Comparison of ENCODE assay signal across 1 cellular context in genomic region chr9:101417977-101418376, GRCh38.
TF ChIP-seq lines count a peak whose summit lies in the region.

No MANE protein-coding gene starts in this region.

TF ChIP-seq in HepG2, 621 proteins besides CTCF, POLR2A, EP300 and RAD21:
- TF ChIP-seq, protein P1, sequence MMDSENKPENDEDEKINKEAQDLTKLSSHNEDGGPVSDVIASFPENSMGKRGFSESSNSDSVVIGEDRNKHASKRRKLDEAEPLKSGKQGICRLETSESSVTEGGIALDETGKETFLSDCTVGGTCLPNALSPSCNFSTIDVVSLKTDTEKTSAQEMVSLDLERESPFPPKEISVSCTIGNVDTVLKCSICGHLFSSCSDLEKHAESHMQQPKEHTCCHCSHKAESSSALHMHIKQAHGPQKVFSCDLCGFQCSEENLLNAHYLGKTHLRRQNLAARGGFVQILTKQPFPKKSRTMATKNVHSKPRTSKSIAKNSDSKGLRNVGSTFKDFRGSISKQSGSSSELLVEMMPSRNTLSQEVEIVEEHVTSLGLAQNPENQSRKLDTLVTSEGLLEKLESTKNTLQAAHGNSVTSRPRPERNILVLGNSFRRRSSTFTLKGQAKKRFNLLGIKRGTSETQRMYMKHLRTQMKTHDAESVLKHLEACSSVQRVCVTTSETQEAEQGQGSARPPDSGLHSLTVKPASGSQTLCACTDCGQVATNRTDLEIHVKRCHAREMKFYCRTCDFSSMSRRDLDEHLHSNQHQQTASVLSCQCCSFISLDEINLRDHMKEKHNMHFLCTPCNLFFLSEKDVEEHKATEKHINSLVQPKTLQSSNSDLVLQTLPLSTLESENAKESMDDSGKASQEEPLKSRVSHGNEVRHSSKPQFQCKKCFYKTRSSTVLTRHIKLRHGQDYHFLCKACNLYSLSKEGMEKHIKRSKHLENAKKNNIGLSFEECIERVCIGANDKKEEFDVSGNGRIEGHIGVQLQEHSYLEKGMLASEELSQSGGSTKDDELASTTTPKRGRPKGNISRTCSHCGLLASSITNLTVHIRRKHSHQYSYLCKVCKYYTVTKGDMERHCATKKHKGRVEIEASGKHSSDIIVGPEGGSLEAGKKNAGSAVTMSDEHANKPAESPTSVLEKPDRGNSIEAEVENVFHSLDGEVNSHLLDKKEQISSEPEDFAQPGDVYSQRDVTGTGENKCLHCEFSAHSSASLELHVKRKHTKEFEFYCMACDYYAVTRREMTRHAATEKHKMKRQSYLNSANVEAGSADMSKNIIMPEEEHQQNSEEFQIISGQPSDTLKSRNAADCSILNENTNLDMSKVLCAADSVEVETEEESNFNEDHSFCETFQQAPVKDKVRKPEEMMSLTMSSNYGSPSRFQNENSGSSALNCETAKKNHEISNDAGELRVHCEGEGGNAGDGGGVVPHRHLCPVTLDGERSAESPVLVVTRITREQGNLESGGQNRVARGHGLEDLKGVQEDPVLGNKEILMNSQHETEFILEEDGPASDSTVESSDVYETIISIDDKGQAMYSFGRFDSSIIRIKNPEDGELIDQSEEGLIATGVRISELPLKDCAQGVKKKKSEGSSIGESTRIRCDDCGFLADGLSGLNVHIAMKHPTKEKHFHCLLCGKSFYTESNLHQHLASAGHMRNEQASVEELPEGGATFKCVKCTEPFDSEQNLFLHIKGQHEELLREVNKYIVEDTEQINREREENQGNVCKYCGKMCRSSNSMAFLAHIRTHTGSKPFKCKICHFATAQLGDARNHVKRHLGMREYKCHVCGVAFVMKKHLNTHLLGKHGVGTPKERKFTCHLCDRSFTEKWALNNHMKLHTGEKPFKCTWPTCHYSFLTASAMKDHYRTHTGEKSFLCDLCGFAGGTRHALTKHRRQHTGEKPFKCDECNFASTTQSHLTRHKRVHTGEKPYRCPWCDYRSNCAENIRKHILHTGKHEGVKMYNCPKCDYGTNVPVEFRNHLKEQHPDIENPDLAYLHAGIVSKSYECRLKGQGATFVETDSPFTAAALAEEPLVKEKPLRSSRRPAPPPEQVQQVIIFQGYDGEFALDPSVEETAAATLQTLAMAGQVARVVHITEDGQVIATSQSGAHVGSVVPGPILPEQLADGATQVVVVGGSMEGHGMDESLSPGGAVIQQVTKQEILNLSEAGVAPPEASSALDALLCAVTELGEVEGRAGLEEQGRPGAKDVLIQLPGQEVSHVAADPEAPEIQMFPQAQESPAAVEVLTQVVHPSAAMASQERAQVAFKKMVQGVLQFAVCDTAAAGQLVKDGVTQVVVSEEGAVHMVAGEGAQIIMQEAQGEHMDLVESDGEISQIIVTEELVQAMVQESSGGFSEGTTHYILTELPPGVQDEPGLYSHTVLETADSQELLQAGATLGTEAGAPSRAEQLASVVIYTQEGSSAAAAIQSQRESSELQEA (CRISPR knock-in tag; IDR thresholded peaks at IDR 0.05; ENCODE audit: not compliant biosample characterization): no peak
- TF ChIP-seq ZNF510 (CRISPR knock-in tag; IDR thresholded peaks at IDR 0.05; ENCODE audit: low read depth): no peak
- no peak for TF ChIP-seq NR2F6 (IDR thresholded peaks at IDR 0.05)
- TF ChIP-seq NR2F6 (CRISPR knock-in tag; IDR thresholded peaks at IDR 0.05): no peak
- 0 out of 2 replicates have a peak, but pooled peaks have one; percentile 18 for TF ChIP-seq GATAD2A (CRISPR knock-in tag; IDR thresholded peaks at IDR 0.05)
- TF ChIP-seq ZHX2 (IDR thresholded peaks at IDR 0.05; ENCODE audit: low read depth): no peak
- no peak for TF ChIP-seq ZHX2 (CRISPR knock-in tag; IDR thresholded peaks at IDR 0.05; ENCODE audit: borderline replicate concordance)
- TF ChIP-seq, protein P2, sequence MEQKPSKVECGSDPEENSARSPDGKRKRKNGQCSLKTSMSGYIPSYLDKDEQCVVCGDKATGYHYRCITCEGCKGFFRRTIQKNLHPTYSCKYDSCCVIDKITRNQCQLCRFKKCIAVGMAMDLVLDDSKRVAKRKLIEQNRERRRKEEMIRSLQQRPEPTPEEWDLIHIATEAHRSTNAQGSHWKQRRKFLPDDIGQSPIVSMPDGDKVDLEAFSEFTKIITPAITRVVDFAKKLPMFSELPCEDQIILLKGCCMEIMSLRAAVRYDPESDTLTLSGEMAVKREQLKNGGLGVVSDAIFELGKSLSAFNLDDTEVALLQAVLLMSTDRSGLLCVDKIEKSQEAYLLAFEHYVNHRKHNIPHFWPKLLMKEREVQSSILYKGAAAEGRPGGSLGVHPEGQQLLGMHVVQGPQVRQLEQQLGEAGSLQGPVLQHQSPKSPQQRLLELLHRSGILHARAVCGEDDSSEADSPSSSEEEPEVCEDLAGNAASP (CRISPR knock-in tag; IDR thresholded peaks at IDR 0.05; ENCODE audit: borderline replicate concordance): no peak
- no peak for TF ChIP-seq ZNF292 (CRISPR knock-in tag; IDR thresholded peaks at IDR 0.05; ENCODE audit: borderline replicate concordance, low read depth)
- TF ChIP-seq ETV6 (CRISPR knock-in tag; conservative IDR thresholded peaks at IDR 0.05): no peak
- no peak for TF ChIP-seq ZNF317 (CRISPR knock-in tag; IDR thresholded peaks at IDR 0.05)
- no peak for TF ChIP-seq KLF6 (CRISPR knock-in tag; IDR thresholded peaks at IDR 0.05)
- TF ChIP-seq PLRG1 (conservative IDR thresholded peaks at IDR 0.05): no peak
- TF ChIP-seq ZFP1 (CRISPR knock-in tag; IDR thresholded peaks at IDR 0.05): no peak
- no peak for TF ChIP-seq SNAI1 (CRISPR knock-in tag; IDR thresholded peaks at IDR 0.05; ENCODE audit: borderline replicate concordance)
- TF ChIP-seq MEF2D (CRISPR knock-in tag; IDR thresholded peaks at IDR 0.05): no peak
- TF ChIP-seq SP1 (IDR thresholded peaks at IDR 0.05): no peak
- TF ChIP-seq SP1 (CRISPR knock-in tag; IDR thresholded peaks at IDR 0.05): no peak
- TF ChIP-seq SP2 (CRISPR knock-in tag; IDR thresholded peaks at IDR 0.05): no peak
- TF ChIP-seq XBP1 (CRISPR knock-in tag; IDR thresholded peaks at IDR 0.05): no peak
- peak; percentile 51 for TF ChIP-seq CEBPG (CRISPR knock-in tag; IDR thresholded peaks at IDR 0.05)
- no peak for TF ChIP-seq PAF1 (CRISPR knock-in tag; IDR thresholded peaks at IDR 0.05)
- no peak for TF ChIP-seq PAX8 (CRISPR knock-in tag; IDR thresholded peaks at IDR 0.05; ENCODE audit: borderline replicate concordance)
- TF ChIP-seq CEBPB (IDR thresholded peaks at IDR 0.05; ENCODE audit: borderline replicate concordance, low read depth, low read length): peak; percentile 53
- TF ChIP-seq GFI1 (CRISPR knock-in tag; IDR thresholded peaks at IDR 0.05; ENCODE audit: borderline replicate concordance): peak; percentile 78
- TF ChIP-seq ZNF121 (CRISPR knock-in tag; IDR thresholded peaks at IDR 0.05): no peak
- no peak for TF ChIP-seq ZMYM2 (CRISPR knock-in tag; IDR thresholded peaks at IDR 0.05)
- no peak for TF ChIP-seq ERF (CRISPR knock-in tag; IDR thresholded peaks at IDR 0.05)
- 0 out of 2 replicates have a peak, but pooled peaks have one; percentile 32 for TF ChIP-seq HMG20B (CRISPR knock-in tag; conservative IDR thresholded peaks at IDR 0.05)
- no peak for TF ChIP-seq ARID2 (CRISPR knock-in tag; IDR thresholded peaks at IDR 0.05; ENCODE audit: borderline replicate concordance)
- no peak for TF ChIP-seq DNMT3B (CRISPR knock-in tag; conservative IDR thresholded peaks at IDR 0.05)
- TF ChIP-seq MTF1 (CRISPR knock-in tag; IDR thresholded peaks at IDR 0.05): no peak
- TF ChIP-seq PTBP1 (IDR thresholded peaks at IDR 0.05; ENCODE audit: low read depth, low read length, poor library complexity, severe bottlenecking): no peak
- TF ChIP-seq, protein P3, sequence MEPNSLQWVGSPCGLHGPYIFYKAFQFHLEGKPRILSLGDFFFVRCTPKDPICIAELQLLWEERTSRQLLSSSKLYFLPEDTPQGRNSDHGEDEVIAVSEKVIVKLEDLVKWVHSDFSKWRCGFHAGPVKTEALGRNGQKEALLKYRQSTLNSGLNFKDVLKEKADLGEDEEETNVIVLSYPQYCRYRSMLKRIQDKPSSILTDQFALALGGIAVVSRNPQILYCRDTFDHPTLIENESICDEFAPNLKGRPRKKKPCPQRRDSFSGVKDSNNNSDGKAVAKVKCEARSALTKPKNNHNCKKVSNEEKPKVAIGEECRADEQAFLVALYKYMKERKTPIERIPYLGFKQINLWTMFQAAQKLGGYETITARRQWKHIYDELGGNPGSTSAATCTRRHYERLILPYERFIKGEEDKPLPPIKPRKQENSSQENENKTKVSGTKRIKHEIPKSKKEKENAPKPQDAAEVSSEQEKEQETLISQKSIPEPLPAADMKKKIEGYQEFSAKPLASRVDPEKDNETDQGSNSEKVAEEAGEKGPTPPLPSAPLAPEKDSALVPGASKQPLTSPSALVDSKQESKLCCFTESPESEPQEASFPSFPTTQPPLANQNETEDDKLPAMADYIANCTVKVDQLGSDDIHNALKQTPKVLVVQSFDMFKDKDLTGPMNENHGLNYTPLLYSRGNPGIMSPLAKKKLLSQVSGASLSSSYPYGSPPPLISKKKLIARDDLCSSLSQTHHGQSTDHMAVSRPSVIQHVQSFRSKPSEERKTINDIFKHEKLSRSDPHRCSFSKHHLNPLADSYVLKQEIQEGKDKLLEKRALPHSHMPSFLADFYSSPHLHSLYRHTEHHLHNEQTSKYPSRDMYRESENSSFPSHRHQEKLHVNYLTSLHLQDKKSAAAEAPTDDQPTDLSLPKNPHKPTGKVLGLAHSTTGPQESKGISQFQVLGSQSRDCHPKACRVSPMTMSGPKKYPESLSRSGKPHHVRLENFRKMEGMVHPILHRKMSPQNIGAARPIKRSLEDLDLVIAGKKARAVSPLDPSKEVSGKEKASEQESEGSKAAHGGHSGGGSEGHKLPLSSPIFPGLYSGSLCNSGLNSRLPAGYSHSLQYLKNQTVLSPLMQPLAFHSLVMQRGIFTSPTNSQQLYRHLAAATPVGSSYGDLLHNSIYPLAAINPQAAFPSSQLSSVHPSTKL (CRISPR knock-in tag; IDR thresholded peaks at IDR 0.05): no peak
